20 cellular contexts compared by ENCODE assay signal in the genomic region with DNA sequence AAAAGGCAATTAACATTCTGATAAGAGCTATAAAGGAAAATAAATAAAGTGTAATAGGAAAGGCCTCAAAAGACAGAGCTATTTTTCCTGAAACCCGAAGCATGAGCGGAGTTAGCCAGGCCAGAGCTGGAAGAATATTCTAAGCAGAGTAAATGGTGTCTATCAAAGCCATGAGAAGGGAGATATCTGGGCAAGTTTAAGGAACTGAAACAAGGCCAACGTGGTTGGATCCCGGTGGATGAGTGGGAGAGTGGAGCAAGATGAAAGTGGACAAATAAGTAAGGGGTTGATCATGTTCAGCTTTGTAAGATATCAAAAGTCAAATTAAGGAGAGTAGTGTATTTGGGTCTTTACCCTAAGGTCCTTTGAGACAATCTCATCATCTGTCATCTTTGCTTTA.
A peak's percentile ranks its signal among the peaks of the same experiment; 100 is the strongest.
DNase-seq lines count a peak whose midpoint lies in the region; ATAC-seq and TF ChIP-seq lines count a peak whose summit lies in the region.
"Had no signal": no experiment of that assay in that cellular context is flagged by ENCODE, and none has a peak within 500 bp of the region (broad histone marks: within the 10 kb centered on the region; RNA-seq: fewer than 3 reads in every experiment).

No MANE protein-coding gene starts in this region.

- no peak overlapping the region for H3K27ac ChIP-seq in RWPE1
- H3K27ac ChIP-seq: BLaER1, KMS-11 had no signal

- ATAC-seq in Right ventricle myocardium inferior (peak; percentile 58), left ventricle myocardium superior (peak; percentile 77), sciatic nerve (peak; percentile 47), GM19463 (IDR thresholded peaks at IDR 0.05; ENCODE audit: unreplicated experiment) (no peak)
- ATAC-seq: HepG2, Panc1 had no signal

- intact Hi-C loops in Right ventricle myocardium inferior (cut with DNase I) (loop anchor here (10.0 kb wide), 1 partner anchor 154 kb away; no protein-coding TSS in a partner anchor), cardiac septum (cut with DNase I) (loop anchor here (5.0 kb wide), 1 partner anchor 96 kb away; no protein-coding TSS in a partner anchor), left ventricle myocardium superior (cut with micrococcal nuclease) (no loop called here), sciatic nerve (cut with DNase I) (no loop called here)

- TF ChIP-seq CTCF in RWPE1 (conservative IDR thresholded peaks at IDR 0.05; ENCODE audit: low read depth): no peak

- DNase-seq in Right ventricle myocardium inferior (ENCODE audit: missing footprints) (no peak), cardiac septum (ENCODE audit: low spot score) (no peak), left ventricle myocardium superior (no peak), sciatic nerve (ENCODE audit: low spot score) (no peak), KBM-7 (no peak), RWPE1 (ENCODE audit: low spot score) (no peak)
- DNase-seq in activated CD4-positive, alpha-beta T cell treated with anti-CD3 and anti-CD28 coated beads for 1 hour: no peak
- DNase-seq: 8988T, H9, NCI-H1105 treated with DMSO at 0.1 percent for 48 hours, NCI-H1694 treated with DMSO at 0.1 percent for 48 hours, NCI-H2107, NCI-H2227 treated with DMSO at 0.1 percent for 48 hours, NCI-H524, SHP77 had no signal

- POLR2A ChIA-PET in RWPE1 (lab: Yijun Ruan, JAX; ENCODE audit: low non-redundant PET): no interaction called here

- CTCF ChIA-PET in RWPE1 (lab: Yijun Ruan, JAX): no interaction called here

- in situ Hi-C loops in KBM-7 (cut with MboI; ENCODE audit: low pct_unique_long_range_greater_than_20kb, low sequenced_read_pairs): no loop called here

Comparison
In these comparisons a context has a peak if more than half of its experiments do, and no peak if none do; other contexts are left out.
1. intact Hi-C loops: an anchor here in Right ventricle myocardium inferior (10.0 kb wide) and cardiac septum (5.0 kb wide); none called in left ventricle myocardium superior and sciatic nerve.